In genomic region chr7:130394421-130395188, GRCh38 we compare ENCODE assay signal across 1 cellular context.
TF ChIP-seq lines count a peak whose summit lies in the region.

No MANE protein-coding gene starts in this region.

TF ChIP-seq in GM23338, 12 proteins besides CTCF, POLR2A, EP300 and RAD21 (continued from another document):
- TF ChIP-seq STAT1 (IDR thresholded peaks at IDR 0.05; ENCODE audit: unreplicated experiment) (no peak), POLR2AphosphoS5 (IDR thresholded peaks at IDR 0.05; ENCODE audit: low read depth) (no peak), REST (IDR thresholded peaks at IDR 0.05; ENCODE audit: unreplicated experiment) (no peak)
- TF ChIP-seq, protein P1, sequence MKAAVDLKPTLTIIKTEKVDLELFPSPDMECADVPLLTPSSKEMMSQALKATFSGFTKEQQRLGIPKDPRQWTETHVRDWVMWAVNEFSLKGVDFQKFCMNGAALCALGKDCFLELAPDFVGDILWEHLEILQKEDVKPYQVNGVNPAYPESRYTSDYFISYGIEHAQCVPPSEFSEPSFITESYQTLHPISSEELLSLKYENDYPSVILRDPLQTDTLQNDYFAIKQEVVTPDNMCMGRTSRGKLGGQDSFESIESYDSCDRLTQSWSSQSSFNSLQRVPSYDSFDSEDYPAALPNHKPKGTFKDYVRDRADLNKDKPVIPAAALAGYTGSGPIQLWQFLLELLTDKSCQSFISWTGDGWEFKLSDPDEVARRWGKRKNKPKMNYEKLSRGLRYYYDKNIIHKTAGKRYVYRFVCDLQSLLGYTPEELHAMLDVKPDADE (IDR thresholded peaks at IDR 0.05) = no peak
- TF ChIP-seq, protein P2, sequence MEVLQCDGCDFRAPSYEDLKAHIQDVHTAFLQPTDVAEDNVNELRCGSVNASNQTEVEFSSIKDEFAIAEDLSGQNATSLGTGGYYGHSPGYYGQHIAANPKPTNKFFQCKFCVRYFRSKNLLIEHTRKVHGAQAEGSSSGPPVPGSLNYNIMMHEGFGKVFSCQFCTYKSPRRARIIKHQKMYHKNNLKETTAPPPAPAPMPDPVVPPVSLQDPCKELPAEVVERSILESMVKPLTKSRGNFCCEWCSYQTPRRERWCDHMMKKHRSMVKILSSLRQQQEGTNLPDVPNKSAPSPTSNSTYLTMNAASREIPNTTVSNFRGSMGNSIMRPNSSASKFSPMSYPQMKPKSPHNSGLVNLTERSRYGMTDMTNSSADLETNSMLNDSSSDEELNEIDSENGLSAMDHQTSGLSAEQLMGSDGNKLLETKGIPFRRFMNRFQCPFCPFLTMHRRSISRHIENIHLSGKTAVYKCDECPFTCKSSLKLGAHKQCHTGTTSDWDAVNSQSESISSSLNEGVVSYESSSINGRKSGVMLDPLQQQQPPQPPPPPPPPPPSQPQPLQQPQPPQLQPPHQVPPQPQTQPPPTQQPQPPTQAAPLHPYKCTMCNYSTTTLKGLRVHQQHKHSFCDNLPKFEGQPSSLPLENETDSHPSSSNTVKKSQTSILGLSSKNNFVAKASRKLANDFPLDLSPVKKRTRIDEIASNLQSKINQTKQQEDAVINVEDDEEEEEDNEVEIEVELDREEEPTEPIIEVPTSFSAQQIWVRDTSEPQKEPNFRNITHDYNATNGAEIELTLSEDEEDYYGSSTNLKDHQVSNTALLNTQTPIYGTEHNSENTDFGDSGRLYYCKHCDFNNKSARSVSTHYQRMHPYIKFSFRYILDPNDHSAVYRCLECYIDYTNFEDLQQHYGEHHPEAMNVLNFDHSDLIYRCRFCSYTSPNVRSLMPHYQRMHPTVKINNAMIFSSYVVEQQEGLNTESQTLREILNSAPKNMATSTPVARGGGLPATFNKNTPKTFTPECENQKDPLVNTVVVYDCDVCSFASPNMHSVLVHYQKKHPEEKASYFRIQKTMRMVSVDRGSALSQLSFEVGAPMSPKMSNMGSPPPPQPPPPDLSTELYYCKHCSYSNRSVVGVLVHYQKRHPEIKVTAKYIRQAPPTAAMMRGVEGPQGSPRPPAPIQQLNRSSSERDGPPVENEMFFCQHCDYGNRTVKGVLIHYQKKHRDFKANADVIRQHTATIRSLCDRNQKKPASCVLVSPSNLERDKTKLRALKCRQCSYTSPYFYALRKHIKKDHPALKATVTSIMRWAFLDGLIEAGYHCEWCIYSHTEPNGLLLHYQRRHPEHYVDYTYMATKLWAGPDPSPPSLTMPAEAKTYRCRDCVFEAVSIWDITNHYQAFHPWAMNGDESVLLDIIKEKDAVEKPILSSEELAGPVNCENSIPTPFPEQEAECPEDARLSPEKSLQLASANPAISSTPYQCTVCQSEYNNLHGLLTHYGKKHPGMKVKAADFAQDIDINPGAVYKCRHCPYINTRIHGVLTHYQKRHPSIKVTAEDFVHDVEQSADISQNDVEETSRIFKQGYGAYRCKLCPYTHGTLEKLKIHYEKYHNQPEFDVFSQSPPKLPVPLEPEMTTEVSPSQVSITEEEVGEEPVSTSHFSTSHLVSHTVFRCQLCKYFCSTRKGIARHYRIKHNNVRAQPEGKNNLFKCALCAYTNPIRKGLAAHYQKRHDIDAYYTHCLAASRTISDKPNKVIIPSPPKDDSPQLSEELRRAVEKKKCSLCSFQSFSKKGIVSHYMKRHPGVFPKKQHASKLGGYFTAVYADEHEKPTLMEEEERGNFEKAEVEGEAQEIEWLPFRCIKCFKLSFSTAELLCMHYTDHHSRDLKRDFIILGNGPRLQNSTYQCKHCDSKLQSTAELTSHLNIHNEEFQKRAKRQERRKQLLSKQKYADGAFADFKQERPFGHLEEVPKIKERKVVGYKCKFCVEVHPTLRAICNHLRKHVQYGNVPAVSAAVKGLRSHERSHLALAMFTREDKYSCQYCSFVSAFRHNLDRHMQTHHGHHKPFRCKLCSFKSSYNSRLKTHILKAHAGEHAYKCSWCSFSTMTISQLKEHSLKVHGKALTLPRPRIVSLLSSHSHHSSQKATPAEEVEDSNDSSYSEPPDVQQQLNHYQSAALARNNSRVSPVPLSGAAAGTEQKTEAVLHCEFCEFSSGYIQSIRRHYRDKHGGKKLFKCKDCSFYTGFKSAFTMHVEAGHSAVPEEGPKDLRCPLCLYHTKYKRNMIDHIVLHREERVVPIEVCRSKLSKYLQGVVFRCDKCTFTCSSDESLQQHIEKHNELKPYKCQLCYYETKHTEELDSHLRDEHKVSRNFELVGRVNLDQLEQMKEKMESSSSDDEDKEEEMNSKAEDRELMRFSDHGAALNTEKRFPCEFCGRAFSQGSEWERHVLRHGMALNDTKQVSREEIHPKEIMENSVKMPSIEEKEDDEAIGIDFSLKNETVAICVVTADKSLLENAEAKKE (CRISPR knock-in tag; IDR thresholded peaks at IDR 0.05) = no peak
